ENCODE assay signal across 8 cellular contexts in genomic region chr2:162318280-162319222, GRCh38. TPM values are rescaled to one million over a fixed set of nuclear protein-coding genes. Genes with fewer than 3 reads are reported as not detected.
DNase-seq lines count a peak whose midpoint lies in the region; ATAC-seq and TF ChIP-seq lines count a peak whose summit lies in the region.

TSS of gene IFIH1 (minus strand) at chr2:162318684. CDS start at chr2:162318307, 377 bp downstream.

- intact Hi-C loops in PC-3 (cut with micrococcal nuclease) = no loop called here

- peak within 1 kb of the TSS; percentile 91 for H2AFZ ChIP-seq in PC-3 (ENCODE audit: low read length)

- H3K9me2 ChIP-seq in PC-3 (replicated peaks; ENCODE audit: low read length) = no peaks in the 10 kb centered on the region

- CTCF ChIA-PET in PC-3 (lab: Charles Lee) = interaction anchor here (0.6 kb wide), 1 partner anchor 98 kb away, joined by 3 read pairs; no protein-coding TSS in a partner anchor

- no peaks in the 10 kb centered on the region for H3K9me3 ChIP-seq in PC-3 (ENCODE audit: low read length)

- no peaks in the 10 kb centered on the region for H3K79me2 ChIP-seq in PC-3 (ENCODE audit: low read length)

- H4K20me1 ChIP-seq in PC-3 (ENCODE audit: low read length) = no peaks in the 10 kb centered on the region

- H3K4me3 ChIP-seq in PC-3 (ENCODE audit: low read length) = peak within 1 kb of the TSS; percentile 89
- peak within 1 kb of the TSS; percentile 87 for H3K4me3 ChIP-seq in epithelial cell of proximal tubule (ENCODE audit: low read depth, low read length)

- no peaks in the 10 kb centered on the region for H3K36me3 ChIP-seq in PC-3 (ENCODE audit: low read depth, low read length)

- ATAC-seq in GM19455 (IDR thresholded peaks at IDR 0.05; ENCODE audit: unreplicated experiment) (peak; percentile 82), PC-3 (peak; percentile 87)

- peaks cover 24% of the 10 kb centered on the region for H3K4me1 ChIP-seq in PC-3 (ENCODE audit: insufficient read depth, low read length)

- BruUV-seq in PC-3 (replicated peaks; lab: Mats Ljungman, UMichigan) = no TSS peak

- peak within 1 kb of the TSS; percentile 64 for H3K9ac ChIP-seq in PC-3 (ENCODE audit: low read length)

- TF ChIP-seq CTCF in PC-3 (conservative IDR thresholded peaks at IDR 0.05; ENCODE audit: low read depth, low read length) (peak; percentile 60), epithelial cell of proximal tubule (conservative IDR thresholded peaks at IDR 0.05; ENCODE audit: low read depth, low read length) (peak; percentile 47)

- DNase-seq in COLO829 (ENCODE audit: low spot score) (peak; percentile 74), HK-2 (ENCODE audit: unreplicated experiment) (peak; percentile 78), PC-3 (peak; percentile 90), activated T-cell treated with anti-CD3 and anti-CD28 coated beads for 48 hours (ENCODE audit: low read depth) (peak; percentile 57), epithelial cell of proximal tubule (ENCODE audit: low read depth) (peak; percentile 68), mucosa of gallbladder (ENCODE audit: low spot score) (peak; percentile 87)
- peak; percentile 77 for DNase-seq in stimulated activated CD8-positive, alpha-beta memory T cell treated with anti-CD3 and anti-CD28 coated beads, Interleukin-4, amount 100 ng/mL, for 48 hours

- POLR2A ChIA-PET in PC-3 (lab: Charles Lee; ENCODE audit: unreplicated experiment) = interaction anchor here (0.6 kb wide), 1 partner anchor 58 kb away, joined by 4 read pairs; no protein-coding TSS in a partner anchor

- no peaks in the 10 kb centered on the region for H3F3A ChIP-seq in PC-3 (ENCODE audit: low read length, unreplicated experiment)

- H3K4me2 ChIP-seq in PC-3 (ENCODE audit: low read length) = peak within 1 kb of the TSS; percentile 82

- no peaks in the 10 kb centered on the region for H3K27me3 ChIP-seq in PC-3 (ENCODE audit: low read length)

- peak within 1 kb of the TSS; percentile 74 for H3K27ac ChIP-seq in PC-3 (ENCODE audit: low read length)

RNA-seq across cellular contexts. Expression of gene IFIH1, which starts in this region (rescaled TPM):
- total RNA-seq in PC-3 (2014; rRNA removed) (7.8 and 9.3 TPM in 2 replicates), epithelial cell of proximal tubule (4.8 and 8.4 TPM in 2 replicates), mucosa of gallbladder (15.9 TPM)

Comparison
In these comparisons a context has a peak if more than half of its experiments do, and no peak if none do; other contexts are left out.
1. Peak in every context shown above with its lines: DNase-seq, ATAC-seq, H3K4me3 ChIP-seq and H3K27ac ChIP-seq.